Comparison of ENCODE assay signal across 8 cellular contexts in the genomic region with DNA sequence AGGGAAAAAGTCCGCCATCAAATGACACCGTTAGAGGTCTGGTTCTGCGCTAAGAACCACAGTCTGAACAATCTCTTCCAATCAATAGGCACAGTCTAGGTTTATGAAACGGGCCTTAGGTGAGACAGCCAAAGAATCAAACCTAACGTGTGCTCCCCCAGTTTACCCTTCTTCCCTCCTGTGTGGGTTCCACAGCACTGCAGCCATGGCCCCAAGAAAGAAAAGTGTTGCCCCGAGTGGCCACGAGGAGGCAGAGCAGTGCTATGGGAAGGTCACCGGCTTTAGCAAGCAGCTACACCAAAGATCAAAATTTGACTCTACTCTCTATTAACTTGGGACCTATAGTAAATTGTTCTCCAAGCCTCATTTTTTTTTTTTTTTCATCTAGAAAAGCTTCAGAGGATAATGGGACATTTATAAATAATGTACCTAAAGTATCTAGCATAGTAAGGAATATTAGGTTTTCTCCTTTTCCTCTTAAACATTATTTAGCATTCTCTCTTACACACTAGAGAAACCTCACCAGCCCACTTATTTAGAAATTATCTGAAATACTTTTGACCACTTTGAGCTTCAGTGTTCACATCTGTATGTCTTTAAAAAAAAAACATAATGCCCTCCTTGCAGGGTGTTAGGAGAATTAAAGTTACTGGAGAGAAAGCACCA.
DNase-seq lines count a peak whose midpoint lies in the region; ATAC-seq and TF ChIP-seq lines count a peak whose summit lies in the region.

No MANE protein-coding gene starts in this region.

- DNase-seq in DMS153 treated with DMSO at 0.1 percent for 48 hours (lab: John Stamatoyannopoulos, UW; ENCODE audit: unreplicated experiment): peak; percentile 44
- peak; percentile 5 for DNase-seq in T follicular helper cell (ENCODE audit: low read depth)
- peak in 42 of 56 donors; percentile 0 to 65 (median 16) for DNase-seq in amygdala (lab: John Stamatoyannopoulos, UW)
- peak in 37 of 51 donors; percentile 1 to 74 (median 23) for DNase-seq in hypothalamus (lab: John Stamatoyannopoulos, UW)
- DNase-seq in smooth muscle cell of the brain vasculature (ENCODE audit: low read depth, low spot score): peak; percentile 23

- peak; percentile 86 for TF ChIP-seq RAD21 in Ishikawa (IDR thresholded peaks at IDR 0.05; ENCODE audit: low read depth)

- no peak for TF ChIP-seq EP300 in Ishikawa (IDR thresholded peaks at IDR 0.05; ENCODE audit: borderline replicate concordance)

- ATAC-seq in GM21390 (IDR thresholded peaks at IDR 0.05; ENCODE audit: unreplicated experiment) (peak; percentile 84), HG03025 (IDR thresholded peaks at IDR 0.05; ENCODE audit: low FRiP score, unreplicated experiment) (no peak)

TF ChIP-seq in Ishikawa, 13 proteins besides CTCF, POLR2A, EP300 and RAD21:
- TF ChIP-seq, protein P1, sequence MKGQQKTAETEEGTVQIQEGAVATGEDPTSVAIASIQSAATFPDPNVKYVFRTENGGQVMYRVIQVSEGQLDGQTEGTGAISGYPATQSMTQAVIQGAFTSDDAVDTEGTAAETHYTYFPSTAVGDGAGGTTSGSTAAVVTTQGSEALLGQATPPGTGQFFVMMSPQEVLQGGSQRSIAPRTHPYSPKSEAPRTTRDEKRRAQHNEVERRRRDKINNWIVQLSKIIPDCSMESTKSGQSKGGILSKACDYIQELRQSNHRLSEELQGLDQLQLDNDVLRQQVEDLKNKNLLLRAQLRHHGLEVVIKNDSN (IDR thresholded peaks at IDR 0.05): no peak
- TF ChIP-seq TAF1 (IDR thresholded peaks at IDR 0.05; ENCODE audit: low read depth): no peak
- no peak for TF ChIP-seq TCF12 (IDR thresholded peaks at IDR 0.05; ENCODE audit: low read depth)
- no peak for TF ChIP-seq ZBTB7A (IDR thresholded peaks at IDR 0.05; ENCODE audit: low read depth)
- TF ChIP-seq MAX (IDR thresholded peaks at IDR 0.05): no peak
- no peak for TF ChIP-seq FOXM1 (IDR thresholded peaks at IDR 0.05; ENCODE audit: borderline replicate concordance, low read depth)
- TF ChIP-seq, protein P2, sequence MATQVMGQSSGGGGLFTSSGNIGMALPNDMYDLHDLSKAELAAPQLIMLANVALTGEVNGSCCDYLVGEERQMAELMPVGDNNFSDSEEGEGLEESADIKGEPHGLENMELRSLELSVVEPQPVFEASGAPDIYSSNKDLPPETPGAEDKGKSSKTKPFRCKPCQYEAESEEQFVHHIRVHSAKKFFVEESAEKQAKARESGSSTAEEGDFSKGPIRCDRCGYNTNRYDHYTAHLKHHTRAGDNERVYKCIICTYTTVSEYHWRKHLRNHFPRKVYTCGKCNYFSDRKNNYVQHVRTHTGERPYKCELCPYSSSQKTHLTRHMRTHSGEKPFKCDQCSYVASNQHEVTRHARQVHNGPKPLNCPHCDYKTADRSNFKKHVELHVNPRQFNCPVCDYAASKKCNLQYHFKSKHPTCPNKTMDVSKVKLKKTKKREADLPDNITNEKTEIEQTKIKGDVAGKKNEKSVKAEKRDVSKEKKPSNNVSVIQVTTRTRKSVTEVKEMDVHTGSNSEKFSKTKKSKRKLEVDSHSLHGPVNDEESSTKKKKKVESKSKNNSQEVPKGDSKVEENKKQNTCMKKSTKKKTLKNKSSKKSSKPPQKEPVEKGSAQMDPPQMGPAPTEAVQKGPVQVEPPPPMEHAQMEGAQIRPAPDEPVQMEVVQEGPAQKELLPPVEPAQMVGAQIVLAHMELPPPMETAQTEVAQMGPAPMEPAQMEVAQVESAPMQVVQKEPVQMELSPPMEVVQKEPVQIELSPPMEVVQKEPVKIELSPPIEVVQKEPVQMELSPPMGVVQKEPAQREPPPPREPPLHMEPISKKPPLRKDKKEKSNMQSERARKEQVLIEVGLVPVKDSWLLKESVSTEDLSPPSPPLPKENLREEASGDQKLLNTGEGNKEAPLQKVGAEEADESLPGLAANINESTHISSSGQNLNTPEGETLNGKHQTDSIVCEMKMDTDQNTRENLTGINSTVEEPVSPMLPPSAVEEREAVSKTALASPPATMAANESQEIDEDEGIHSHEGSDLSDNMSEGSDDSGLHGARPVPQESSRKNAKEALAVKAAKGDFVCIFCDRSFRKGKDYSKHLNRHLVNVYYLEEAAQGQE (IDR thresholded peaks at IDR 0.05; ENCODE audit: low read depth): no peak
- TF ChIP-seq CREB1 (IDR thresholded peaks at IDR 0.05; ENCODE audit: low read depth): no peak
- no peak for TF ChIP-seq EGR1 (IDR thresholded peaks at IDR 0.05)
- no peak for TF ChIP-seq NFIC (IDR thresholded peaks at IDR 0.05)
- TF ChIP-seq CEBPB (IDR thresholded peaks at IDR 0.05): no peak
- TF ChIP-seq TEAD4 (IDR thresholded peaks at IDR 0.05): no peak
- no peak for TF ChIP-seq YY1 (IDR thresholded peaks at IDR 0.05; ENCODE audit: low read depth)
